8 cellular contexts compared by ENCODE assay signal in the genomic region with DNA sequence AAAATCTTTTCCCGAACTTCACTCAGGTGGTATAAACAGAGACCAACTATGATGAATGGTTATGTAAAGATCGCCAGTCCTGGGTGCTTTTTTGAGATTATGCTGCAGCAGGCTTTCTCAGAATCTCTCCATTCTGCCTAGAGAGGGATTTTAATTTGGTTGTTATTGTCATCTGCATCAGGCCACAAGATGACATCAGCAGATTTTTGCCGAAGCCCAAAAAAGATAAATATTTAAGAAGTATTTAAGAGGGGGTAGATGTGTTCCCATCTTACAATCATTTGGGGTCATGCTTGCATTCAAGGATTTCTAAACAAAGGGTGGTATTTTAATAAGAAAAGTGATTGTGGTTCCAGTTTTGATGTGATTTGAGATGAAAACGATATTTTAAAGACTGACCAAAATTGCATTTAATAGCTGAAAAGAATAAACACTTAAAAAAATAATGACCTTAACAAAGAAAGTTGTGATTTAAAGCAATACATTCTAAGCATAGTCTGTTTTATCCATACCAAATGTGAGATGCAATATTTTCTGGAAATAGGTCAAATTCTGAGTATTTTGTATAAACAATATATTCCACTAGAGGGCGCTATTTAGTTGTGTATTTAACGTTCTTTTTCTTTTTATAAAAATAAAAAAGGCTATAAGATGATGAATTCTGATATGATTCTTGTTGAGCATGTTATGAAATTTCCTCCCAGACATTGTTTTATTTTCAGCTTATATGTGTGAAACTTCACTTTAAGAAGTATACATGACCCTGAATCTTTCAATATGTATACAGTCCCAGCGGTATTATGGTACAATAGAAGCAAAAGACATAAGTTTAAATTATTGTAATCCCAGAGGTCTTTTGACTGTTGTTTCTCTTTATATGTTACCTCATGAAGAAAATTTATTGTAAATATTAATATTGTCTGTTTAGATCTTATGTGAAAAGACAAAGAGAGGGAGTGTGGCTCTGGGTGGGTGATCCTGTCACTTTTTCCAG. TPM values are rescaled to one million over a fixed set of nuclear protein-coding genes. Genes with fewer than 3 reads are reported as not detected.
A peak's percentile ranks its signal among the peaks of the same experiment; 100 is the strongest.
DNase-seq lines count a peak whose midpoint lies in the region; ATAC-seq, FAIRE-seq and TF ChIP-seq lines count a peak whose summit lies in the region.

No MANE protein-coding gene starts in this region.

- H3K27ac ChIP-seq in OCI-LY1 (ENCODE audit: low read depth, low read length, poor library complexity, severe bottlenecking): no peak overlapping the region
- no peak overlapping the region for H3K27ac ChIP-seq in smooth muscle cell (ENCODE audit: low read depth)

- no peak overlapping the region for H3K9ac ChIP-seq in OCI-LY1 (ENCODE audit: low read length)
- no peak overlapping the region for H3K9ac ChIP-seq in smooth muscle cell (ENCODE audit: low read depth)

- H4K20me1 ChIP-seq in OCI-LY1 (ENCODE audit: insufficient read depth, low read length): no peaks in the 10 kb centered on the region
- no peaks in the 10 kb centered on the region for H4K20me1 ChIP-seq in smooth muscle cell (ENCODE audit: low read depth)

- 58% methylated on average over 7 of the region's 7 CpGs for WGBS in smooth muscle cell (ENCODE audit: low lambda C conversion rate)

- H3K36me3 ChIP-seq in OCI-LY1 (ENCODE audit: insufficient read depth, low read length) (no peaks in the 10 kb centered on the region), smooth muscle cell (ENCODE audit: low read depth) (no peaks in the 10 kb centered on the region)

- no peaks in the 10 kb centered on the region for H3K9me2 ChIP-seq in OCI-LY1 (ENCODE audit: low read depth, low read length)

- FAIRE-seq in A204.1 (lab: Jason Lieb, UNC) (peak; percentile 99), GM19239 (lab: Jason Lieb, UNC) (peak; percentile 66)

- DNase-seq in GM19239 (ENCODE audit: insufficient read length, low spot score) (no peak), epithelial cell of esophagus (ENCODE audit: low read depth) (peak; percentile 9), smooth muscle cell (lab: John Stamatoyannopoulos, UW; ENCODE audit: unreplicated experiment) (no peak), activated gamma-delta T cell (lab: John Stamatoyannopoulos, UW) (no peak), Ammon's horn (ENCODE audit: low spot score) (no peak)
- DNase-seq in stimulated activated naive CD8-positive, alpha-beta T cell treated with anti-CD3 and anti-CD28 coated beads, Interleukin-15, Interleukin-2, amounts not matched to agents 100 U/mL and 50 U/mL, for 24 hours: no peak

- TF ChIP-seq CTCF in OCI-LY1 (IDR thresholded peaks at IDR 0.05; ENCODE audit: low read length) (peak; percentile 54; the same call in 1 of the 2 replicates), epithelial cell of esophagus (IDR thresholded peaks at IDR 0.05; ENCODE audit: insufficient read depth, low read depth, low read length, missing control alignments) (no peak), smooth muscle cell (IDR thresholded peaks at IDR 0.05; ENCODE audit: borderline replicate concordance, insufficient read depth, poor library complexity, severe bottlenecking) (peak; percentile 80)

- H3K79me2 ChIP-seq in OCI-LY1 (ENCODE audit: insufficient read depth, low read length) (no peaks in the 10 kb centered on the region), smooth muscle cell (ENCODE audit: low read depth) (no peaks in the 10 kb centered on the region)

- no peaks in the 10 kb centered on the region for H3K27me3 ChIP-seq in OCI-LY1 (ENCODE audit: insufficient read depth, low read length)
- no peaks in the 10 kb centered on the region for H3K27me3 ChIP-seq in smooth muscle cell (ENCODE audit: low read depth)

- H3K4me1 ChIP-seq in OCI-LY1 (ENCODE audit: insufficient read depth, low read length, severe bottlenecking) (no peaks in the 10 kb centered on the region), smooth muscle cell (ENCODE audit: low read depth) (no peaks in the 10 kb centered on the region)

- H3F3A ChIP-seq in OCI-LY1 (ENCODE audit: insufficient read depth, low read length): no peaks in the 10 kb centered on the region
- no peaks in the 10 kb centered on the region for H3F3A ChIP-seq in smooth muscle cell (ENCODE audit: low read depth)

- H2AFZ ChIP-seq in OCI-LY1 (ENCODE audit: low read length): no peak overlapping the region
- H2AFZ ChIP-seq in smooth muscle cell (ENCODE audit: low read depth): no peak overlapping the region

- H3K4me3 ChIP-seq in OCI-LY1 (ENCODE audit: low read depth, low read length, poor library complexity, severe bottlenecking): no peak overlapping the region
- H3K4me3 ChIP-seq in epithelial cell of esophagus (ENCODE audit: low read length): no peak overlapping the region
- no peak overlapping the region for H3K4me3 ChIP-seq in smooth muscle cell

- H3K9me3 ChIP-seq in OCI-LY1 (ENCODE audit: low read length) (no peaks in the 10 kb centered on the region), smooth muscle cell (replicated peaks; ENCODE audit: low read depth) (no peaks in the 10 kb centered on the region)

- no peak overlapping the region for H3K4me2 ChIP-seq in OCI-LY1 (ENCODE audit: low read length)
- H3K4me2 ChIP-seq in smooth muscle cell: no peak overlapping the region

- no peak for ATAC-seq in stimulated activated naive CD8-positive, alpha-beta T cell treated with anti-CD3 and anti-CD28 coated beads, Interleukin-15, Interleukin-2, amounts not matched to agents 100 U/mL and 50 U/mL, for 24 hours

RNA-seq across cellular contexts. Expression of gene ZFP64, which starts 51.0 kb away (rescaled TPM):
- 8.6 and 14.6 TPM in 2 replicates for total RNA-seq in smooth muscle cell
- 17.0 and 19.8 TPM in 2 replicates for polyA plus RNA-seq in smooth muscle cell
